32 cellular contexts compared by ENCODE assay signal in genomic region chr13:61188057-61188456, GRCh38.
"Had no signal": no experiment of that assay in that cellular context is flagged by ENCODE, and none has a peak within 500 bp of the region (broad histone marks: within the 10 kb centered on the region; RNA-seq: fewer than 3 reads in every experiment).

No MANE protein-coding gene starts in this region.

- H3K4me1 ChIP-seq: adrenal gland, ascending aorta, body of pancreas, breast epithelium had no signal

- H3K36me3 ChIP-seq: adrenal gland, ascending aorta, brain microvascular endothelial cell, breast epithelium, cardiac muscle cell had no signal

- H3K4me3 ChIP-seq: adrenal gland, ascending aorta, body of pancreas, breast epithelium, cardiac muscle cell had no signal

- H3K27me3 ChIP-seq: adrenal gland, ascending aorta, body of pancreas, brain microvascular endothelial cell, breast epithelium, cardiac muscle cell had no signal

- H3K9me3 ChIP-seq: adrenal gland, ascending aorta, body of pancreas, breast epithelium had no signal

- FAIRE-seq: astrocyte had no signal

- ATAC-seq: activated naive CD4-positive, alpha-beta T cell treated with anti-CD3 and anti-CD28 coated beads, Interleukin-2, amount 50 U/mL, for 72 hours; activated naive CD8-positive, alpha-beta T cell treated with anti-CD3 and anti-CD28 coated beads, Interleukin-2, amount 50 U/mL, for 24 hours; activated T-cell treated with anti-CD3 and anti-CD28 coated beads, Interleukin-2, amount 50 U/mL, for 4 hours; activated T-cell treated with anti-CD3 and anti-CD28 coated beads, Interleukin-2, amount 50 U/mL, for 72 hours; activated T-helper 17 cell treated with anti-CD3 and anti-CD28 coated beads, Interleukin-2, amount 50 U/mL, for 72 hours; body of pancreas had no signal

- H3K27ac ChIP-seq: adrenal gland, ascending aorta, body of pancreas, brain microvascular endothelial cell, breast epithelium, cardiac muscle cell had no signal

- DNase-seq: activated effector memory CD4-positive, alpha-beta T cell treated with anti-CD3 and anti-CD28 coated beads, Interleukin-2, amount 50 U/mL, for 16 hours; activated effector memory CD4-positive, alpha-beta T cell treated with Interleukin-2 at 50 U/mL for 16 hours; activated gamma-delta T cell; activated gamma-delta T cell treated with Interleukin-2 at 50 U/mL for 16 hours; activated naive CD4-positive, alpha-beta T cell; activated naive CD4-positive, alpha-beta T cell treated with anti-CD3 and anti-CD28 coated beads for 36 hours; activated naive CD4-positive, alpha-beta T cell treated with anti-CD3 and anti-CD28 coated beads, Interleukin-2, amount 10 ng/mL, durations not matched to agents 7 days and 5 days; activated naive CD4-positive, alpha-beta T cell treated with anti-CD3 and anti-CD28 coated beads, Interleukin-2, amount 50 U/mL, for 16 hours; activated naive CD4-positive, alpha-beta T cell treated with Interleukin-2 at 50 U/mL for 16 hours; activated naive CD8-positive, alpha-beta T cell treated with anti-CD3 and anti-CD28 coated beads for 36 hours; activated naive CD8-positive, alpha-beta T cell treated with anti-CD3 and anti-CD28 coated beads, Interleukin-2, amount 10 ng/mL, durations not matched to agents 7 days and 5 days; activated naive CD8-positive, alpha-beta T cell treated with anti-CD3 and anti-CD28 coated beads, Interleukin-2, amount 50 U/mL, for 24 hours; activated T-cell treated with anti-CD3 and anti-CD28 coated beads, Interleukin-2, amount 50 U/mL, for 24 hours; activated T-cell treated with anti-CD3 and anti-CD28 coated beads, Interleukin-2, amount 50 U/mL, for 4 hours; activated T-cell treated with anti-CD3 and anti-CD28 coated beads, Interleukin-2, amount 50 U/mL, for 48 hours; activated T-cell treated with anti-CD3 and anti-CD28 coated beads, Interleukin-2, amount 50 U/mL, for 72 hours; adrenal gland; amniotic stem cell; amygdala; anterior cingulate cortex; aorta; body of pancreas; brain microvascular endothelial cell; caudate nucleus; central memory CD4-positive, alpha-beta T cell; cerebellar nuclear complex had no signal
